ENCODE assay signal across 8 cellular contexts in genomic region chr12:22443379-22444316, GRCh38.
DNase-seq lines count a peak whose midpoint lies in the region; ATAC-seq, FAIRE-seq and TF ChIP-seq lines count a peak whose summit lies in the region.

No MANE protein-coding gene starts in this region.

- TF ChIP-seq CTCF in D721Med (IDR thresholded peaks at IDR 0.05; ENCODE audit: insufficient read depth, missing control alignments) = peak; percentile 95
- peak; percentile 70 for TF ChIP-seq CTCF in HL-60 (IDR thresholded peaks at IDR 0.05; ENCODE audit: insufficient read depth, low read length)

- H3K27me3 ChIP-seq in HL-60 (ENCODE audit: insufficient read depth, poor library complexity, severe bottlenecking) = no peaks in the 10 kb centered on the region

- H3K27ac ChIP-seq in HL-60 (replicated peaks) (no peak overlapping the region), epithelial cell of prostate (no peak overlapping the region)

- no peak for FAIRE-seq in D721Med (lab: Jason Lieb, UNC)

- no peak overlapping the region for H3K27ac Mint-ChIP-seq in activated CD8-positive, alpha-beta memory T cell treated with anti-CD3 and anti-CD28 coated beads, Interleukin-2, amount 10 ng/mL, durations not matched to agents 7 days and 5 days
- H3K27ac Mint-ChIP-seq in stimulated activated naive B cell treated with anti-CD40 and anti-IgM and Interleukin-4, amounts not matched to agents 10 μg/mL and 1 μg/mL and 100 μg/mL, for 72 hours = peak overlapping the region; percentile 25

- DNase-seq in D721Med (ENCODE audit: insufficient read length, low spot score) = no peak
- DNase-seq in HL-60 (ENCODE audit: low read depth in 1 of 2, low spot score in 1 of 2) = peak; percentile 39 to 73
- peak; percentile 71 for DNase-seq in NOMO-1 treated with DMSO at 0.1 percent for 48 hours (lab: John Stamatoyannopoulos, UW; ENCODE audit: unreplicated experiment)
- DNase-seq in activated CD8-positive, alpha-beta memory T cell treated with anti-CD3 and anti-CD28 coated beads, Interleukin-2, amount 10 ng/mL, durations not matched to agents 7 days and 5 days = peak; percentile 70
- peak; percentile 16 for DNase-seq in epithelial cell of prostate (ENCODE audit: low read depth, low spot score)
- peak; percentile 81 for DNase-seq in myocyte (ENCODE audit: low read depth)
- peak; percentile 46 for DNase-seq in stimulated activated naive B cell treated with anti-CD40 and anti-IgM and Interleukin-4, amounts not matched to agents 10 μg/mL and 1 μg/mL and 100 μg/mL, for 72 hours

- H3K27me3 Mint-ChIP-seq in activated CD8-positive, alpha-beta memory T cell treated with anti-CD3 and anti-CD28 coated beads, Interleukin-2, amount 10 ng/mL, durations not matched to agents 7 days and 5 days = no peaks in the 10 kb centered on the region
- H3K27me3 Mint-ChIP-seq in stimulated activated naive B cell treated with anti-CD40 and anti-IgM and Interleukin-4, amounts not matched to agents 10 μg/mL and 1 μg/mL and 100 μg/mL, for 72 hours = no peaks in the 10 kb centered on the region

- H3K4me3 ChIP-seq in HL-60 (replicated peaks; ENCODE audit: insufficient read depth, low read length) = no peak overlapping the region

- peak; percentile 99 for ATAC-seq in GM21381 (IDR thresholded peaks at IDR 0.05; ENCODE audit: unreplicated experiment)
- peak; percentile 100 for ATAC-seq in activated CD8-positive, alpha-beta memory T cell treated with anti-CD3 and anti-CD28 coated beads, Interleukin-2, amount 10 ng/mL, durations not matched to agents 7 days and 5 days
- ATAC-seq in stimulated activated naive B cell treated with anti-CD40 and anti-IgM and Interleukin-4, amounts not matched to agents 10 μg/mL and 1 μg/mL and 100 μg/mL, for 72 hours (replicated peaks) = peak; percentile 100

- peaks cover 11% of the 10 kb centered on the region for H3K4me1 Mint-ChIP-seq in activated CD8-positive, alpha-beta memory T cell treated with anti-CD3 and anti-CD28 coated beads, Interleukin-2, amount 10 ng/mL, durations not matched to agents 7 days and 5 days
- H3K4me1 Mint-ChIP-seq in stimulated activated naive B cell treated with anti-CD40 and anti-IgM and Interleukin-4, amounts not matched to agents 10 μg/mL and 1 μg/mL and 100 μg/mL, for 72 hours = peaks cover 8 to 12% of the 10 kb centered on the region in 2 donors

- H3K36me3 Mint-ChIP-seq in activated CD8-positive, alpha-beta memory T cell treated with anti-CD3 and anti-CD28 coated beads, Interleukin-2, amount 10 ng/mL, durations not matched to agents 7 days and 5 days = peaks cover 3% of the 10 kb centered on the region
- H3K36me3 Mint-ChIP-seq in stimulated activated naive B cell treated with anti-CD40 and anti-IgM and Interleukin-4, amounts not matched to agents 10 μg/mL and 1 μg/mL and 100 μg/mL, for 72 hours = peaks cover 0 to 4% of the 10 kb centered on the region in 2 donors

- no peak overlapping the region for H3K4me3 Mint-ChIP-seq in activated CD8-positive, alpha-beta memory T cell treated with anti-CD3 and anti-CD28 coated beads, Interleukin-2, amount 10 ng/mL, durations not matched to agents 7 days and 5 days
- H3K4me3 Mint-ChIP-seq in stimulated activated naive B cell treated with anti-CD40 and anti-IgM and Interleukin-4, amounts not matched to agents 10 μg/mL and 1 μg/mL and 100 μg/mL, for 72 hours = no peak overlapping the region

- no peaks in the 10 kb centered on the region for H3K9me3 Mint-ChIP-seq in activated CD8-positive, alpha-beta memory T cell treated with anti-CD3 and anti-CD28 coated beads, Interleukin-2, amount 10 ng/mL, durations not matched to agents 7 days and 5 days (ENCODE audit: low read depth)
- no peaks in the 10 kb centered on the region for H3K9me3 Mint-ChIP-seq in stimulated activated naive B cell treated with anti-CD40 and anti-IgM and Interleukin-4, amounts not matched to agents 10 μg/mL and 1 μg/mL and 100 μg/mL, for 72 hours

- CTCF ChIA-PET in activated CD8-positive, alpha-beta memory T cell treated with anti-CD3 and anti-CD28 coated beads, Interleukin-2, amount 10 ng/mL, durations not matched to agents 7 days and 5 days (lab: Charles Lee) = interaction anchor here (0.7 to 2.0 kb wide), 26 partner anchors 9 to 746 kb away, joined by 3 to 16 read pairs (median 4); no protein-coding TSS in a partner anchor
